ENCODE assay signal across 31 cellular contexts in genomic region chr7:122148081-122148480, GRCh38.
"Had no signal": no experiment of that assay in that cellular context is flagged by ENCODE, and none has a peak within 500 bp of the region (broad histone marks: within the 10 kb centered on the region; RNA-seq: fewer than 3 reads in every experiment).

No MANE protein-coding gene starts in this region.

- FAIRE-seq: bronchial epithelial cell, TTC549 had no signal

- H3K4me3 Mint-ChIP-seq: activated CD4-positive, alpha-beta T cell treated with anti-CD3 and anti-CD28 coated beads for 36 hours; activated CD4-positive, alpha-beta T cell treated with anti-CD3 and anti-CD28 coated beads, Interleukin-2, amount 10 ng/mL, durations not matched to agents 7 days and 5 days; activated CD8-positive, alpha-beta T cell treated with anti-CD3 and anti-CD28 coated beads, Interleukin-2, amount 10 ng/mL, durations not matched to agents 7 days and 5 days; activated naive CD4-positive, alpha-beta T cell treated with anti-CD3 and anti-CD28 coated beads, Interleukin-2, amount 50 U/mL, for 24 hours; activated T-cell treated with anti-CD3 and anti-CD28 coated beads, Interleukin-2, amount 50 U/mL, for 24 hours; T-helper 1 cell treated with Interleukin-12 subunit alpha and Interleukin-12 subunit beta and Interleukin-4 antibody, amounts not matched to agents 30 μg/mL and 1 μg/mL, for 36 hours; T-helper 2 cell treated with Interferon-gamma antibody and Interleukin-4, amounts not matched to agents 5 μg/mL and 100 μg/mL, for 36 hours had no signal

- H3K36me3 ChIP-seq: adrenal gland, Peyer's patch, SJSA1 had no signal

- H3K36me3 Mint-ChIP-seq: activated naive CD4-positive, alpha-beta T cell treated with anti-CD3 and anti-CD28 coated beads, Interleukin-2, amount 50 U/mL, for 24 hours; brain had no signal

- H3K27ac Mint-ChIP-seq: activated CD4-positive, alpha-beta T cell treated with anti-CD3 and anti-CD28 coated beads for 36 hours; activated CD4-positive, alpha-beta T cell treated with anti-CD3 and anti-CD28 coated beads, Interleukin-2, amount 10 ng/mL, durations not matched to agents 7 days and 5 days; activated CD8-positive, alpha-beta T cell treated with anti-CD3 and anti-CD28 coated beads, Interleukin-2, amount 10 ng/mL, durations not matched to agents 7 days and 5 days; activated naive CD4-positive, alpha-beta T cell treated with anti-CD3 and anti-CD28 coated beads, Interleukin-2, amount 50 U/mL, for 24 hours; activated T-cell treated with anti-CD3 and anti-CD28 coated beads, Interleukin-2, amount 50 U/mL, for 24 hours; activated T-helper 2 cell treated with anti-CD3 and anti-CD28 coated beads, Interferon-gamma antibody, Interleukin-2, Interleukin-4, amounts not matched to agents 10 μg/mL and 5 μg/mL and 100 μg/mL, durations not matched to agents 14 hours and 24 hours and 36 hours; brain; T-helper 1 cell treated with Interleukin-12 subunit alpha and Interleukin-12 subunit beta and Interleukin-4 antibody, amounts not matched to agents 30 μg/mL and 1 μg/mL, for 36 hours; T-helper 2 cell treated with Interferon-gamma antibody and Interleukin-4, amounts not matched to agents 5 μg/mL and 100 μg/mL, for 36 hours had no signal

- H3K9me3 ChIP-seq: adrenal gland, Peyer's patch, SJSA1, SK-N-SH had no signal

- H3K9ac ChIP-seq: SK-N-SH had no signal

- H3K9me3 Mint-ChIP-seq: activated CD4-positive, alpha-beta T cell treated with anti-CD3 and anti-CD28 coated beads, Interleukin-2, amount 10 ng/mL, durations not matched to agents 7 days and 5 days; activated naive CD4-positive, alpha-beta T cell treated with anti-CD3 and anti-CD28 coated beads, Interleukin-2, amount 50 U/mL, for 24 hours; activated T-cell treated with anti-CD3 and anti-CD28 coated beads, Interleukin-2, amount 50 U/mL, for 24 hours; activated T-helper 2 cell treated with anti-CD3 and anti-CD28 coated beads, Interferon-gamma antibody, Interleukin-2, Interleukin-4, amounts not matched to agents 10 μg/mL and 5 μg/mL and 100 μg/mL, durations not matched to agents 14 hours and 24 hours and 36 hours; brain; T-helper 1 cell treated with Interleukin-12 subunit alpha and Interleukin-12 subunit beta and Interleukin-4 antibody, amounts not matched to agents 30 μg/mL and 1 μg/mL, for 36 hours; T-helper 2 cell treated with Interferon-gamma antibody and Interleukin-4, amounts not matched to agents 5 μg/mL and 100 μg/mL, for 36 hours had no signal

- H3K4me2 ChIP-seq: SK-N-SH had no signal

- H3K27me3 ChIP-seq: adrenal gland, Peyer's patch had no signal

- H3K27ac ChIP-seq: adrenal gland, Peyer's patch, SJSA1 had no signal

- H3K4me1 ChIP-seq: Peyer's patch, SJSA1 had no signal

- H3K4me3 ChIP-seq: adrenal gland, Peyer's patch, SJSA1 had no signal

- DNase-seq: activated CD4-positive, alpha-beta T cell treated with anti-CD3 and anti-CD28 coated beads for 36 hours; activated CD4-positive, alpha-beta T cell treated with anti-CD3 and anti-CD28 coated beads, Interleukin-2, amount 10 ng/mL, durations not matched to agents 7 days and 5 days; activated CD4-positive, alpha-beta T cell treated with anti-CD3 and anti-CD28 coated beads, Interleukin-2, amount 50 U/mL, for 48 hours; activated CD8-positive, alpha-beta T cell treated with anti-CD3 and anti-CD28 coated beads, Interleukin-2, amount 10 ng/mL, durations not matched to agents 7 days and 5 days; activated gamma-delta T cell; activated naive CD4-positive, alpha-beta T cell treated with Interleukin-2 at 50 U/mL for 16 hours; activated T-cell treated with anti-CD3 and anti-CD28 coated beads, Interleukin-2, amount 50 U/mL, for 24 hours; adrenal gland; caudate nucleus; NCI-H1048; NCI-H1105 treated with DMSO at 0.1 percent for 48 hours; NCI-H1436; NCI-H1694 treated with DMSO at 0.1 percent for 48 hours; NCI-H2029; NCI-H345; NCI-H524 treated with DMSO at 0.1 percent for 48 hours; NCI-H748 treated with DMSO at 0.1 percent for 48 hours; NK-92 treated with Interleukin-12 subunit alpha and Interleukin-12 subunit beta, amount 100 ng/mL, for 24 hours; PC-3; Peyer's patch; RPMI8226; SHP77 treated with DMSO at 0.1 percent for 48 hours; SK-N-SH had no signal
